1 cellular context compared by ENCODE assay signal in the genomic region with DNA sequence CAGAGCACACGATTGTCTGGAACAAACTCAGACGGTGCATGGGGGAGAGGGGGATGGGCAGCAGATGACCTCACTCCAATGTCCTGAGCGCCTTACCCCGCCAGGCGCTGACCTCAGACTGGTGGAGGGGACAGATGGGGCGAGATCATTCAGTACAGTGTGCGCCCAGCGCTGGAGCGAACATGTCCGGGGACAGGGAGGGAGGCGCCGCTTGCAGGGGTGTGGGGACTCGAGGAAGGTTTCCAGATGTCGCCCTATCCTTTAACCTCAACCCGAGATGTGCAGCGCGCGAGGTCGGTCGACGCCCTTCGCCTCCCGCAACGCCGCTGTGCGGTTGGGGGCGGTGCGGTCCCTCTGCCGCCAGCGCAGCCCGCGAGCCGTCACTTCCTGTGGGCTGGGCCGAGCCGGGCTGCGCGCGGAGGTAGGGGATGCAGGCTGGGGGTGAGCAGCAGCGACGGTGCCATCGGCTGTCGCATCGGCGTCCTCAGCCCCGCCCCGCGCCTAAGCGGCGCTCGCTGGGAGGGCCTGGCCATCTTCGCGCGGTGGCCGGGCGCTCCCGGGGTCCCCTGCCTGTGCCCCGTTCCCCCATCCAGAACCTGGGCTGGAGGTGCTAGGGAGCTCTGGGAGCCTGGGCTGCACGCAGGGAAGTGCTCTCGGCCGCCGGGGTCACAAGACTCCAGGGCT.
A peak's percentile ranks its signal among the peaks of the same experiment; 100 is the strongest.
TF ChIP-seq lines count a peak whose summit lies in the region.

No MANE protein-coding gene starts in this region.

TF ChIP-seq in HCT116, 20 proteins besides CTCF, POLR2A, EP300 and RAD21 (continued from another document):
- TF ChIP-seq CBX3 (IDR thresholded peaks at IDR 0.05; ENCODE audit: low read depth): no peak
- no peak for TF ChIP-seq CEBPB (IDR thresholded peaks at IDR 0.05; ENCODE audit: low read depth)
- TF ChIP-seq, protein P1, sequence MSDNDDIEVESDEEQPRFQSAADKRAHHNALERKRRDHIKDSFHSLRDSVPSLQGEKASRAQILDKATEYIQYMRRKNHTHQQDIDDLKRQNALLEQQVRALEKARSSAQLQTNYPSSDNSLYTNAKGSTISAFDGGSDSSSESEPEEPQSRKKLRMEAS (IDR thresholded peaks at IDR 0.05): peak; percentile 89
- TF ChIP-seq JUND (IDR thresholded peaks at IDR 0.05): no peak
- TF ChIP-seq EZH2phosphoT487 (IDR thresholded peaks at IDR 0.05; ENCODE audit: borderline replicate concordance): no peak
- TF ChIP-seq YY1 (IDR thresholded peaks at IDR 0.05; ENCODE audit: extremely low read depth, insufficient replicate concordance, low read depth, low read length): peak; percentile 59
- no peak for TF ChIP-seq FOSL1 (IDR thresholded peaks at IDR 0.05; ENCODE audit: low read depth)
- TF ChIP-seq SRF (IDR thresholded peaks at IDR 0.05; ENCODE audit: low read depth): no peak
- TF ChIP-seq, protein P2, sequence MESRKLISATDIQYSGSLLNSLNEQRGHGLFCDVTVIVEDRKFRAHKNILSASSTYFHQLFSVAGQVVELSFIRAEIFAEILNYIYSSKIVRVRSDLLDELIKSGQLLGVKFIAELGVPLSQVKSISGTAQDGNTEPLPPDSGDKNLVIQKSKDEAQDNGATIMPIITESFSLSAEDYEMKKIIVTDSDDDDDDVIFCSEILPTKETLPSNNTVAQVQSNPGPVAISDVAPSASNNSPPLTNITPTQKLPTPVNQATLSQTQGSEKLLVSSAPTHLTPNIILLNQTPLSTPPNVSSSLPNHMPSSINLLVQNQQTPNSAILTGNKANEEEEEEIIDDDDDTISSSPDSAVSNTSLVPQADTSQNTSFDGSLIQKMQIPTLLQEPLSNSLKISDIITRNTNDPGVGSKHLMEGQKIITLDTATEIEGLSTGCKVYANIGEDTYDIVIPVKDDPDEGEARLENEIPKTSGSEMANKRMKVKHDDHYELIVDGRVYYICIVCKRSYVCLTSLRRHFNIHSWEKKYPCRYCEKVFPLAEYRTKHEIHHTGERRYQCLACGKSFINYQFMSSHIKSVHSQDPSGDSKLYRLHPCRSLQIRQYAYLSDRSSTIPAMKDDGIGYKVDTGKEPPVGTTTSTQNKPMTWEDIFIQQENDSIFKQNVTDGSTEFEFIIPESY (IDR thresholded peaks at IDR 0.05; ENCODE audit: extremely low read depth, insufficient replicate concordance, low read length): peak; percentile 26
- no peak for TF ChIP-seq EGR1 (IDR thresholded peaks at IDR 0.05; ENCODE audit: low read depth)
- TF ChIP-seq SIN3A (IDR thresholded peaks at IDR 0.05; ENCODE audit: low read depth): peak; percentile 97
- TF ChIP-seq ELF1 (IDR thresholded peaks at IDR 0.05; ENCODE audit: borderline replicate concordance, low read depth): no peak
- TF ChIP-seq EZH2 (IDR thresholded peaks at IDR 0.05): no peak
- no peak for TF ChIP-seq ZNF274 (IDR thresholded peaks at IDR 0.05; ENCODE audit: low read depth, low read length)
- TF ChIP-seq, protein P3, sequence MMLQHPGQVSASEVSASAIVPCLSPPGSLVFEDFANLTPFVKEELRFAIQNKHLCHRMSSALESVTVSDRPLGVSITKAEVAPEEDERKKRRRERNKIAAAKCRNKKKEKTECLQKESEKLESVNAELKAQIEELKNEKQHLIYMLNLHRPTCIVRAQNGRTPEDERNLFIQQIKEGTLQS (IDR thresholded peaks at IDR 0.05): no peak
- peak; percentile 97 for TF ChIP-seq POLR2AphosphoS5 (IDR thresholded peaks at IDR 0.05; ENCODE audit: low read depth, low read length)
